Comparison of ENCODE assay signal across 27 cellular contexts in genomic region chr7:155383756-155384491, GRCh38.
DNase-seq lines count a peak whose midpoint lies in the region; ATAC-seq, FAIRE-seq and TF ChIP-seq lines count a peak whose summit lies in the region.
"Had no signal": no experiment of that assay in that cellular context is flagged by ENCODE, and none has a peak within 500 bp of the region (broad histone marks: within the 10 kb centered on the region; RNA-seq: fewer than 3 reads in every experiment).

No MANE protein-coding gene starts in this region.

- CTCF ChIA-PET in H1 (lab: Charles Lee; ENCODE audit: partially characterized antibody): interaction anchor here (0.5 to 2.0 kb wide), 6 partner anchors 29 to 456 kb away, joined by 3 to 5 read pairs (median 4); no protein-coding TSS in a partner anchor

- H4K5ac ChIP-seq in H1 (ENCODE audit: insufficient read length, low read depth, low read length): no peak overlapping the region

- no peak overlapping the region for H3K23ac ChIP-seq in H1 (ENCODE audit: insufficient read length)

- H4K20me1 ChIP-seq in H1 (replicated peaks in 1 of 2; ENCODE audit: control insufficient read depth in 1 of 2, insufficient read depth in 2 of 2, low read length in 2 of 2): peaks cover 15 to 23% of the 10 kb centered on the region in 2 experiments

- H3K9me3 ChIP-seq in heart right ventricle (no peaks in the 10 kb centered on the region), H1 (ENCODE audit: insufficient read depth in 2 of 2, low read depth in 1 of 2, low read length in 1 of 2) (no peaks in the 10 kb centered on the region), spleen (no peaks in the 10 kb centered on the region)
- H3K9me3 ChIP-seq: A549; BE2C; BLaER1 treated with 17β-estradiol and CSF1 and Interleukin-3, amounts not matched to agents 10 nM and 100 nM; HAP-1 had no signal

- no peak overlapping the region for H3K4me2 ChIP-seq in H1 (ENCODE audit: insufficient read depth in 1 of 2, low read depth in 2 of 2, low read length in 2 of 2)
- H3K4me2 ChIP-seq: A549; BLaER1 treated with 17β-estradiol and CSF1 and Interleukin-3, amounts not matched to agents 10 nM and 100 nM; GM23338 had no signal

- H3K4me1 Mint-ChIP-seq in neural crest cell: peaks cover 18% of the 10 kb centered on the region

- H2BK12ac ChIP-seq in H1 (ENCODE audit: low read depth, low read length): no peak overlapping the region

- H3K27me3 ChIP-seq in heart right ventricle (peaks cover 31 to 100% (median 97%) of the 10 kb centered on the region in 7 donors), H1 (replicated peaks in 1 of 4; ENCODE audit: control insufficient read depth in 3 of 4, extremely low read depth in 1 of 4, insufficient read depth in 3 of 4, low read length in 3 of 4) (peaks cover 57 to 72% (median 67%) of the 10 kb centered on the region in 4 experiments), spleen (replicated peaks in 1 of 7) (peaks cover 11 to 99% (median 66%) of the 10 kb centered on the region in 7 donors)

- POLR2A ChIA-PET in H1 (lab: Charles Lee; ENCODE audit: partially characterized antibody): no interaction called here

- no peak for TF ChIP-seq EP300 in H1 (IDR thresholded peaks at IDR 0.05; ENCODE audit: borderline replicate concordance in 1 of 2, low read depth in 2 of 2, low read length in 2 of 2)

- no peaks in the 10 kb centered on the region for H3K79me1 ChIP-seq in H1 (ENCODE audit: low read depth, low read length)

- no peak overlapping the region for H3K18ac ChIP-seq in H1 (ENCODE audit: extremely low read depth, low read length)

- H3K27ac ChIP-seq in heart right ventricle (no peak overlapping the region), H1 (ENCODE audit: low read depth, low read length) (no peak overlapping the region), spleen (no peak overlapping the region)
- H3K27ac ChIP-seq: A549; BLaER1 treated with 17β-estradiol and CSF1 and Interleukin-3, amounts not matched to agents 10 nM and 100 nM had no signal

- ATAC-seq in left ventricle myocardium superior (no peak), heart right ventricle (no peak), HG03565 (IDR thresholded peaks at IDR 0.05; ENCODE audit: unreplicated experiment) (no peak)
- ATAC-seq: A549, GM12878, GM23338 had no signal

- no peak overlapping the region for H4K8ac ChIP-seq in H1 (ENCODE audit: extremely low read depth, insufficient read depth, low read length)

- H3K36me3 ChIP-seq in heart right ventricle (no peaks in the 10 kb centered on the region), H1 (ENCODE audit: control insufficient read depth in 2 of 4, insufficient read depth in 4 of 4, low read length in 3 of 4) (no peaks in the 10 kb centered on the region; a peak in 1 of 8 replicates), spleen (no peaks in the 10 kb centered on the region)
- H3K36me3 ChIP-seq: BE2C; BLaER1 treated with 17β-estradiol and CSF1 and Interleukin-3, amounts not matched to agents 10 nM and 100 nM; HAP-1 had no signal

- H2BK5ac ChIP-seq in H1 (ENCODE audit: low read depth, low read length): no peak overlapping the region

- TF ChIP-seq POLR2A in H1 (IDR thresholded peaks at IDR 0.05; ENCODE audit: control extremely low read depth in 1 of 2, low read depth in 2 of 2, low read length in 2 of 2): no peak
- TF ChIP-seq POLR2A in spleen (IDR thresholded peaks at IDR 0.05): no peak

- no peak for TF ChIP-seq RAD21 in H1 (IDR thresholded peaks at IDR 0.05 in 1 of 2, conservative IDR thresholded peaks at IDR 0.05 in 1 of 2; ENCODE audit: low read depth in 2 of 2, low read length in 2 of 2)

- no peak for TF ChIP-seq CTCF in heart right ventricle (IDR thresholded peaks at IDR 0.05)
- no peak for TF ChIP-seq CTCF in H1 (IDR thresholded peaks at IDR 0.05; ENCODE audit: control extremely low read depth in 1 of 3, insufficient read depth in 1 of 3, low read depth in 1 of 3, low read length in 3 of 3)
- TF ChIP-seq CTCF in neural crest cell (conservative IDR thresholded peaks at IDR 0.05): no peak
- TF ChIP-seq CTCF in spleen (IDR thresholded peaks at IDR 0.05 in 8 of 11, conservative IDR thresholded peaks at IDR 0.05 in 3 of 11): no peak

- peaks cover 3% of the 10 kb centered on the region for H3K23me2 ChIP-seq in H1 (ENCODE audit: low read depth, low read length)

- peak overlapping the region; percentile 11 for H3K4me3 Mint-ChIP-seq in neural crest cell
- H3K4me3 Mint-ChIP-seq: CD4-positive, alpha-beta T cell; GM23338; HFFc6 had no signal

- WGBS in heart right ventricle, 2 donors: 66 to 74% methylated on average over 19 of the region's 19 CpGs
- 85% methylated on average over 15 of the region's 19 CpGs; no CpG with 5 or more reads in 1 of the 2 experiments for WGBS in H1 (ENCODE audit: extremely low coverage in 1 of 2, insufficient coverage in 1 of 2, insufficient read length in 1 of 2, insufficient replicate concordance in 2 of 2, low coverage in 1 of 2, low lambda C conversion rate in 2 of 2, missing lambda C conversion rate in 1 of 2), 2 experiments
- 71 to 83% (median 81%) methylated on average over 15 to 19 of the region's 19 CpGs for WGBS in spleen, 5 donors

- no peak for FAIRE-seq in H1 (lab: Jason Lieb, UNC)
- FAIRE-seq: A549, D721Med, GM12878, H54 had no signal

- H4K91ac ChIP-seq in H1 (replicated peaks; ENCODE audit: insufficient read length, low read length): no peak overlapping the region

- H3K14ac ChIP-seq in H1 (ENCODE audit: insufficient read length): no peak overlapping the region

- no peak overlapping the region for H3K56ac ChIP-seq in H1 (replicated peaks; ENCODE audit: insufficient read length, low read depth, low read length)

- no peak overlapping the region for H2BK15ac ChIP-seq in H1 (ENCODE audit: low read length)

- no peaks in the 10 kb centered on the region for H3K79me2 ChIP-seq in H1 (ENCODE audit: control insufficient read depth in 1 of 2, insufficient read depth in 2 of 2, low read length in 2 of 2)

- intact Hi-C loops in left ventricle myocardium superior (cut with micrococcal nuclease): no loop called here
- intact Hi-C loops in heart right ventricle (cut with DNase I): loop anchor here in 3 of 10 donors (10.0 kb wide), 3 partner anchors 71 to 351 kb away; partner anchors contain the start of gene EN2 (in 1 of the 3)
- intact Hi-C loops in spleen (cut with DNase I; ENCODE audit: low total_unique reads): no loop called here

- H3K36me3 Mint-ChIP-seq in neural crest cell (ENCODE audit: low read depth): no peaks in the 10 kb centered on the region
- H3K36me3 Mint-ChIP-seq: CD8-positive, alpha-beta memory T cell had no signal

- H3K9me3 Mint-ChIP-seq in neural crest cell: no peaks in the 10 kb centered on the region
- H3K9me3 Mint-ChIP-seq: CD4-positive, alpha-beta T cell; GM23338; HFFc6 had no signal

- H3K27me3 Mint-ChIP-seq in neural crest cell (ENCODE audit: low read depth): peaks cover 95% of the 10 kb centered on the region

- H2AK5ac ChIP-seq in H1 (ENCODE audit: low read depth, low read length): no peak overlapping the region

- no peak overlapping the region for H3K27ac Mint-ChIP-seq in neural crest cell (ENCODE audit: unreplicated experiment)
- H3K27ac Mint-ChIP-seq: CD14-positive monocyte; CD4-positive, alpha-beta T cell; CD8-positive, alpha-beta memory T cell; GM23338; HFFc6 had no signal

- H3K4me3 ChIP-seq in heart right ventricle: no peak overlapping the region
- H3K4me3 ChIP-seq in H1 (ENCODE audit: extremely low read depth in 1 of 4, insufficient read depth in 2 of 4, low read depth in 3 of 4, low read length in 4 of 4): no peak overlapping the region
- H3K4me3 ChIP-seq in spleen: no peak overlapping the region
- H3K4me3 ChIP-seq: A549; BLaER1 treated with 17β-estradiol and CSF1 and Interleukin-3, amounts not matched to agents 10 nM and 100 nM; GM12878; GM23338; HAP-1 had no signal

- H2BK20ac ChIP-seq in H1 (ENCODE audit: low read length): no peak overlapping the region

- H2AFZ ChIP-seq in H1 (ENCODE audit: low read length): no peak overlapping the region
- H2AFZ ChIP-seq: GM23338 had no signal

- peaks cover 0 to 27% (median 25%) of the 10 kb centered on the region in 9 donors for H3K4me1 ChIP-seq in heart right ventricle
- peaks cover 0 to 16% (median 7%) of the 10 kb centered on the region in 4 experiments; a peak in 5 of 7 replicates for H3K4me1 ChIP-seq in H1 (replicated peaks in 1 of 4; ENCODE audit: control insufficient read depth in 3 of 4, insufficient read depth in 4 of 4, low read length in 3 of 4)
- H3K4me1 ChIP-seq in spleen: peaks cover 8 to 38% (median 27%) of the 10 kb centered on the region in 6 donors
- H3K4me1 ChIP-seq: BE2C had no signal

- H2BK120ac ChIP-seq in H1 (replicated peaks; ENCODE audit: low read depth, low read length): no peak overlapping the region

- DNase-seq in left ventricle myocardium superior (peak; percentile 6), heart right ventricle (no peak), H1 (ENCODE audit: low read depth in 1 of 2, low spot score in 2 of 2) (no peak), neural crest cell (ENCODE audit: low read depth, low spot score) (no peak), spleen (peak; percentile 62), NCI-H345 (lab: John Stamatoyannopoulos, UW) (no peak), RKO (ENCODE audit: low spot score) (no peak)
- DNase-seq: 8988T; ACHN; AML-193; BE2C; CD4-positive, alpha-beta T cell; CD8-positive, alpha-beta memory T cell; DMS153; DMS79; EL; GDM1; HFFc6 had no signal

- H3K9ac ChIP-seq in H1 (replicated peaks in 1 of 4; ENCODE audit: extremely low read depth in 1 of 4, low read depth in 3 of 4, low read length in 3 of 4): no peak overlapping the region
- H3K9ac ChIP-seq: BLaER1 treated with 17β-estradiol and CSF1 and Interleukin-3, amounts not matched to agents 10 nM and 100 nM had no signal

- no peak overlapping the region for H3K4ac ChIP-seq in H1 (replicated peaks; ENCODE audit: insufficient read length, low read depth, low read length)

TF ChIP-seq in H1, 55 proteins besides CTCF, POLR2A, EP300 and RAD21:
- TF ChIP-seq KDM1A (IDR thresholded peaks at IDR 0.05; ENCODE audit: borderline replicate concordance, low read length): no peak
- no peak for TF ChIP-seq ASH2L (IDR thresholded peaks at IDR 0.05; ENCODE audit: low read length)
- no peak for TF ChIP-seq JUND (IDR thresholded peaks at IDR 0.05; ENCODE audit: low read length)
- 0 out of 2 replicates have a peak, but pooled peaks have one; percentile 28 for TF ChIP-seq SUZ12 (IDR thresholded peaks at IDR 0.05; ENCODE audit: low read length)
- TF ChIP-seq RXRA (IDR thresholded peaks at IDR 0.05; ENCODE audit: insufficient read depth, low read depth, low read length): no peak
- no peak for TF ChIP-seq CTBP2 (IDR thresholded peaks at IDR 0.05; ENCODE audit: borderline replicate concordance, insufficient read depth, insufficient read length, low read length)
TF ChIP-seq in H1: peak in this region for 1.

Comparison
In these comparisons a context has a peak if more than half of its experiments do, and no peak if none do; other contexts are left out.
1. DNase-seq: peak in left ventricle myocardium superior (single experiment) and spleen (single experiment); none in heart right ventricle (0 of 2), H1 (0 of 2), neural crest cell (single experiment), NCI-H345 (single experiment) and RKO (single experiment).